Comparison of ENCODE assay signal across 1 cellular context in the genomic region with DNA sequence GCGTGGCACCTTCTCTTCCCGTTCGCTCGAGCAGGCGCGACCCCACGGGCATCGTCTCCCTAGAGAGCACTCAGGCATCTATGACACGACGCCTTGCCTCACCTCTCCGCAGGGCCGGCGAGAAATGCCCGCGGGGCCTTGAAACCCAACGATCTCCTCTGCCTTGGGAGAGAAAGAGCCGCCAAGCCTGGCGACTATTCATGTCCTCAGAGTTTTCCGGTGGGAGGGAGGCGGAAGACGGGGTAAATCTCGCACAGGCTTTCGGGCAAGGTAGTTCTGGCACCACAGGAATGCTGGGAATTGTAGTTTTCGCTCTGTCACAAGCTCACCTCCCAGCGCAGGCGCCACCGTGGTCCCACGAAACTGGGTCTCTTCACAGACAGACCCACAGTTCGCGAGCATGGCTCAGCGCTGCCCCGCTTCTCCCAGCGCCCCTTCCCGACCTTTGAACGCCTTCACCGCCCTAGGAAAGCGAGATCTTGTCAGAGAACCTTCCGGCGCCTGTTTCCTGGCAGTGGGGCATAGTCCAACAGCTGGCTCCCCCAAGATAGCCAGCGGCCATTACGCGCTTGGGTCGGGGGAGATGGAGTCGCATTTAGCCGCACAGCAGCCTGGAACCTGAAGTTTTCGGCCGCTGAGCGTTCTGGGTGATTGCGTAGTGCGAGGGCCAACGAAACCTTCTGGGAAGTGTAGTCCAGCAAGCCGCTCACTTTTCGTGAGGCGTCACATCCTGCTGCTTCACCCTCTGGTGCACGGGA.
TF ChIP-seq lines count a peak whose summit lies in the region.

A gene with protein sequence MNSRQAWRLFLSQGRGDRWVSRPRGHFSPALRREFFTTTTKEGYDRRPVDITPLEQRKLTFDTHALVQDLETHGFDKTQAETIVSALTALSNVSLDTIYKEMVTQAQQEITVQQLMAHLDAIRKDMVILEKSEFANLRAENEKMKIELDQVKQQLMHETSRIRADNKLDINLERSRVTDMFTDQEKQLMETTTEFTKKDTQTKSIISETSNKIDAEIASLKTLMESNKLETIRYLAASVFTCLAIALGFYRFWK (minus strand): TSS at position 597 of the 758 bp plus-strand sequence. CDS start 395 bp downstream, at position 202.

TF ChIP-seq in HepG2, 621 proteins besides CTCF, POLR2A, EP300 and RAD21 (continued from another document and continues in another):
- TF ChIP-seq, protein P1, sequence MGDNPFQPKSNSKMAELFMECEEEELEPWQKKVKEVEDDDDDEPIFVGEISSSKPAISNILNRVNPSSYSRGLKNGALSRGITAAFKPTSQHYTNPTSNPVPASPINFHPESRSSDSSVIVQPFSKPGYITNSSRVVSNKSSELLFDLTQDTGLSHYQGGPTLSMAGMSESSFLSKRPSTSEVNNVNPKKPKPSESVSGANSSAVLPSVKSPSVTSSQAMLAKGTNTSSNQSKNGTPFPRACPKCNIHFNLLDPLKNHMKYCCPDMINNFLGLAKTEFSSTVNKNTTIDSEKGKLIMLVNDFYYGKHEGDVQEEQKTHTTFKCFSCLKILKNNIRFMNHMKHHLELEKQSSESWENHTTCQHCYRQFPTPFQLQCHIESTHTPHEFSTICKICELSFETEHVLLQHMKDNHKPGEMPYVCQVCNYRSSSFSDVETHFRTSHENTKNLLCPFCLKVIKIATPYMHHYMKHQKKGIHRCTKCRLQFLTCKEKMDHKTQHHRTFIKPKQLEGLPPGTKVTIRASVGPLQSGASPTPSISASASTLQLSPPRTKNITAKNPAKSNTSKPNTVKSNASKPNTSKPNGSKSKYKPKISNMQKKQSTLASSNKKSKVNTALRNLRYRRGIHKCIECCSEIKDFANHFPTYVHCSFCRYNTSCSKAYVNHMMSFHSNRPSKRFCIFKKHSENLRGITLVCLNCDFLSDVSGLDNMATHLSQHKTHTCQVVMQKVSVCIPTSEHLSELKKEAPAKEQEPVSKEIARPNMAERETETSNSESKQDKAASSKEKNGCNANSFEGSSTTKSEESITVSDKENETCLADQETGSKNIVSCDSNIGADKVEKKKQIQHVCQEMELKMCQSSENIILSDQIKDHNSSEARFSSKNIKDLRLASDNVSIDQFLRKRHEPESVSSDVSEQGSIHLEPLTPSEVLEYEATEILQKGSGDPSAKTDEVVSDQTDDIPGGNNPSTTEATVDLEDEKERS (CRISPR knock-in tag; IDR thresholded peaks at IDR 0.05) = peak; percentile 92
- TF ChIP-seq, protein P2, sequence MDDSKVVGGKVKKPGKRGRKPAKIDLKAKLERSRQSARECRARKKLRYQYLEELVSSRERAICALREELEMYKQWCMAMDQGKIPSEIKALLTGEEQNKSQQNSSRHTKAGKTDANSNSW (CRISPR knock-in tag; IDR thresholded peaks at IDR 0.05; ENCODE audit: borderline replicate concordance) = no peak
- TF ChIP-seq, protein P3, sequence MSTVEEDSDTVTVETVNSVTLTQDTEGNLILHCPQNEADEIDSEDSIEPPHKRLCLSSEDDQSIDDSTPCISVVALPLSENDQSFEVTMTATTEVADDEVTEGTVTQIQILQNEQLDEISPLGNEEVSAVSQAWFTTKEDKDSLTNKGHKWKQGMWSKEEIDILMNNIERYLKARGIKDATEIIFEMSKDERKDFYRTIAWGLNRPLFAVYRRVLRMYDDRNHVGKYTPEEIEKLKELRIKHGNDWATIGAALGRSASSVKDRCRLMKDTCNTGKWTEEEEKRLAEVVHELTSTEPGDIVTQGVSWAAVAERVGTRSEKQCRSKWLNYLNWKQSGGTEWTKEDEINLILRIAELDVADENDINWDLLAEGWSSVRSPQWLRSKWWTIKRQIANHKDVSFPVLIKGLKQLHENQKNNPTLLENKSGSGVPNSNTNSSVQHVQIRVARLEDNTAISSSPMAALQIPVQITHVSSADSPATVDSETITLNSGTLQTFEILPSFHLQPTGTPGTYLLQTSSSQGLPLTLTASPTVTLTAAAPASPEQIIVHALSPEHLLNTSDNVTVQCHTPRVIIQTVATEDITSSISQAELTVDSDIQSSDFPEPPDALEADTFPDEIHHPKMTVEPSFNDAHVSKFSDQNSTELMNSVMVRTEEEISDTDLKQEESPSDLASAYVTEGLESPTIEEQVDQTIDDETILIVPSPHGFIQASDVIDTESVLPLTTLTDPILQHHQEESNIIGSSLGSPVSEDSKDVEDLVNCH (CRISPR knock-in tag; IDR thresholded peaks at IDR 0.05) = no peak
- TF ChIP-seq ATF7 (IDR thresholded peaks at IDR 0.05) (peak; percentile 39; the same call in 1 of the 2 replicates), ATF7 (CRISPR knock-in tag; IDR thresholded peaks at IDR 0.05) (peak; percentile 87), HCFC1 (IDR thresholded peaks at IDR 0.05; ENCODE audit: low read depth, low read length) (peak; percentile 92), CAMTA2 (CRISPR knock-in tag; IDR thresholded peaks at IDR 0.05; ENCODE audit: borderline replicate concordance) (0 out of 2 replicates have a peak, but pooled peaks have one; percentile 21), NR2C2 (CRISPR knock-in tag; IDR thresholded peaks at IDR 0.05; ENCODE audit: borderline replicate concordance) (peak; percentile 89), CC2D1A (CRISPR knock-in tag; IDR thresholded peaks at IDR 0.05) (no peak), ZNF780A (CRISPR knock-in tag; IDR thresholded peaks at IDR 0.05) (no peak), MEF2D (CRISPR knock-in tag; IDR thresholded peaks at IDR 0.05) (peak; percentile 65; the same call in 1 of the 2 replicates), ZKSCAN8 (CRISPR knock-in tag; IDR thresholded peaks at IDR 0.05; ENCODE audit: borderline replicate concordance) (peak; percentile 62; the same call in 1 of the 2 replicates), ZNF644 (CRISPR knock-in tag; IDR thresholded peaks at IDR 0.05; ENCODE audit: low read depth) (0 out of 2 replicates have a peak, but pooled peaks have one; percentile 10), NR2F6 (IDR thresholded peaks at IDR 0.05) (no peak; the same call in 1 of the 2 replicates), NR2F6 (CRISPR knock-in tag; IDR thresholded peaks at IDR 0.05) (0 out of 2 replicates have a peak, but pooled peaks have one; percentile 2), IKZF4 (CRISPR knock-in tag; IDR thresholded peaks at IDR 0.05; ENCODE audit: borderline replicate concordance, low read depth, not compliant biosample characterization) (no peak), HNRNPUL1 (IDR thresholded peaks at IDR 0.05; ENCODE audit: low read depth, low read length) (no peak), ETV5 (CRISPR knock-in tag; IDR thresholded peaks at IDR 0.05; ENCODE audit: borderline replicate concordance) (peak; percentile 74), TOE1 (CRISPR knock-in tag; IDR thresholded peaks at IDR 0.05) (no peak), ZNF883 (CRISPR knock-in tag; IDR thresholded peaks at IDR 0.05; ENCODE audit: not compliant biosample characterization) (no peak), RCOR2 (CRISPR knock-in tag; IDR thresholded peaks at IDR 0.05) (no peak; the same call in 1 of the 2 replicates), ZNF501 (CRISPR knock-in tag; IDR thresholded peaks at IDR 0.05) (peak; percentile 88), KDM5A (IDR thresholded peaks at IDR 0.05; ENCODE audit: borderline replicate concordance, low read length) (peak; percentile 83; the same call in 1 of the 2 replicates)
- TF ChIP-seq, protein P4, sequence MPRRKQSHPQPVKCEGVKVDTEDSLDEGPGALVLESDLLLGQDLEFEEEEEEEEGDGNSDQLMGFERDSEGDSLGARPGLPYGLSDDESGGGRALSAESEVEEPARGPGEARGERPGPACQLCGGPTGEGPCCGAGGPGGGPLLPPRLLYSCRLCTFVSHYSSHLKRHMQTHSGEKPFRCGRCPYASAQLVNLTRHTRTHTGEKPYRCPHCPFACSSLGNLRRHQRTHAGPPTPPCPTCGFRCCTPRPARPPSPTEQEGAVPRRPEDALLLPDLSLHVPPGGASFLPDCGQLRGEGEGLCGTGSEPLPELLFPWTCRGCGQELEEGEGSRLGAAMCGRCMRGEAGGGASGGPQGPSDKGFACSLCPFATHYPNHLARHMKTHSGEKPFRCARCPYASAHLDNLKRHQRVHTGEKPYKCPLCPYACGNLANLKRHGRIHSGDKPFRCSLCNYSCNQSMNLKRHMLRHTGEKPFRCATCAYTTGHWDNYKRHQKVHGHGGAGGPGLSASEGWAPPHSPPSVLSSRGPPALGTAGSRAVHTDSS (CRISPR knock-in tag; conservative IDR thresholded peaks at IDR 0.05) = 0 out of 2 replicates have a peak, but pooled peaks have one; percentile 57
- TF ChIP-seq, protein P5, sequence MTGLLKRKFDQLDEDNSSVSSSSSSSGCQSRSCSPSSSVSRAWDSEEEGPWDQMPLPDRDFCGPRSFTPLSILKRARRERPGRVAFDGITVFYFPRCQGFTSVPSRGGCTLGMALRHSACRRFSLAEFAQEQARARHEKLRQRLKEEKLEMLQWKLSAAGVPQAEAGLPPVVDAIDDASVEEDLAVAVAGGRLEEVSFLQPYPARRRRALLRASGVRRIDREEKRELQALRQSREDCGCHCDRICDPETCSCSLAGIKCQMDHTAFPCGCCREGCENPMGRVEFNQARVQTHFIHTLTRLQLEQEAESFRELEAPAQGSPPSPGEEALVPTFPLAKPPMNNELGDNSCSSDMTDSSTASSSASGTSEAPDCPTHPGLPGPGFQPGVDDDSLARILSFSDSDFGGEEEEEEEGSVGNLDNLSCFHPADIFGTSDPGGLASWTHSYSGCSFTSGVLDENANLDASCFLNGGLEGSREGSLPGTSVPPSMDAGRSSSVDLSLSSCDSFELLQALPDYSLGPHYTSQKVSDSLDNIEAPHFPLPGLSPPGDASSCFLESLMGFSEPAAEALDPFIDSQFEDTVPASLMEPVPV (CRISPR knock-in tag; IDR thresholded peaks at IDR 0.05) = no peak; the same call in 1 of the 2 replicates
- TF ChIP-seq, protein P6, sequence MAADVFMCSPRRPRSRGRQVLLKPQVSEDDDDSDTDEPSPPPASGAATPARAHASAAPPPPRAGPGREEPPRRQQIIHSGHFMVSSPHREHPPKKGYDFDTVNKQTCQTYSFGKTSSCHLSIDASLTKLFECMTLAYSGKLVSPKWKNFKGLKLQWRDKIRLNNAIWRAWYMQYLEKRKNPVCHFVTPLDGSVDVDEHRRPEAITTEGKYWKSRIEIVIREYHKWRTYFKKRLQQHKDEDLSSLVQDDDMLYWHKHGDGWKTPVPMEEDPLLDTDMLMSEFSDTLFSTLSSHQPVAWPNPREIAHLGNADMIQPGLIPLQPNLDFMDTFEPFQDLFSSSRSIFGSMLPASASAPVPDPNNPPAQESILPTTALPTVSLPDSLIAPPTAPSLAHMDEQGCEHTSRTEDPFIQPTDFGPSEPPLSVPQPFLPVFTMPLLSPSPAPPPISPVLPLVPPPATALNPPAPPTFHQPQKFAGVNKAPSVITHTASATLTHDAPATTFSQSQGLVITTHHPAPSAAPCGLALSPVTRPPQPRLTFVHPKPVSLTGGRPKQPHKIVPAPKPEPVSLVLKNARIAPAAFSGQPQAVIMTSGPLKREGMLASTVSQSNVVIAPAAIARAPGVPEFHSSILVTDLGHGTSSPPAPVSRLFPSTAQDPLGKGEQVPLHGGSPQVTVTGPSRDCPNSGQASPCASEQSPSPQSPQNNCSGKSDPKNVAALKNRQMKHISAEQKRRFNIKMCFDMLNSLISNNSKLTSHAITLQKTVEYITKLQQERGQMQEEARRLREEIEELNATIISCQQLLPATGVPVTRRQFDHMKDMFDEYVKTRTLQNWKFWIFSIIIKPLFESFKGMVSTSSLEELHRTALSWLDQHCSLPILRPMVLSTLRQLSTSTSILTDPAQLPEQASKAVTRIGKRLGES (CRISPR knock-in tag; IDR thresholded peaks at IDR 0.05; ENCODE audit: borderline replicate concordance) = no peak
- TF ChIP-seq, protein P7, sequence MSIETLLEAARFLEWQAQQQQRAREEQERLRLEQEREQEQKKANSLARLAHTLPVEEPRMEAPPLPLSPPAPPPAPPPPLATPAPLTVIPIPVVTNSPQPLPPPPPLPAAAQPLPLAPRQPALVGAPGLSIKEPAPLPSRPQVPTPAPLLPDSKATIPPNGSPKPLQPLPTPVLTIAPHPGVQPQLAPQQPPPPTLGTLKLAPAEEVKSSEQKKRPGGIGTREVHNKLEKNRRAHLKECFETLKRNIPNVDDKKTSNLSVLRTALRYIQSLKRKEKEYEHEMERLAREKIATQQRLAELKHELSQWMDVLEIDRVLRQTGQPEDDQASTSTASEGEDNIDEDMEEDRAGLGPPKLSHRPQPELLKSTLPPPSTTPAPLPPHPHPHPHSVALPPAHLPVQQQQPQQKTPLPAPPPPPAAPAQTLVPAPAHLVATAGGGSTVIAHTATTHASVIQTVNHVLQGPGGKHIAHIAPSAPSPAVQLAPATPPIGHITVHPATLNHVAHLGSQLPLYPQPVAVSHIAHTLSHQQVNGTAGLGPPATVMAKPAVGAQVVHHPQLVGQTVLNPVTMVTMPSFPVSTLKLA (IDR thresholded peaks at IDR 0.05) = no peak
- TF ChIP-seq, protein P8, sequence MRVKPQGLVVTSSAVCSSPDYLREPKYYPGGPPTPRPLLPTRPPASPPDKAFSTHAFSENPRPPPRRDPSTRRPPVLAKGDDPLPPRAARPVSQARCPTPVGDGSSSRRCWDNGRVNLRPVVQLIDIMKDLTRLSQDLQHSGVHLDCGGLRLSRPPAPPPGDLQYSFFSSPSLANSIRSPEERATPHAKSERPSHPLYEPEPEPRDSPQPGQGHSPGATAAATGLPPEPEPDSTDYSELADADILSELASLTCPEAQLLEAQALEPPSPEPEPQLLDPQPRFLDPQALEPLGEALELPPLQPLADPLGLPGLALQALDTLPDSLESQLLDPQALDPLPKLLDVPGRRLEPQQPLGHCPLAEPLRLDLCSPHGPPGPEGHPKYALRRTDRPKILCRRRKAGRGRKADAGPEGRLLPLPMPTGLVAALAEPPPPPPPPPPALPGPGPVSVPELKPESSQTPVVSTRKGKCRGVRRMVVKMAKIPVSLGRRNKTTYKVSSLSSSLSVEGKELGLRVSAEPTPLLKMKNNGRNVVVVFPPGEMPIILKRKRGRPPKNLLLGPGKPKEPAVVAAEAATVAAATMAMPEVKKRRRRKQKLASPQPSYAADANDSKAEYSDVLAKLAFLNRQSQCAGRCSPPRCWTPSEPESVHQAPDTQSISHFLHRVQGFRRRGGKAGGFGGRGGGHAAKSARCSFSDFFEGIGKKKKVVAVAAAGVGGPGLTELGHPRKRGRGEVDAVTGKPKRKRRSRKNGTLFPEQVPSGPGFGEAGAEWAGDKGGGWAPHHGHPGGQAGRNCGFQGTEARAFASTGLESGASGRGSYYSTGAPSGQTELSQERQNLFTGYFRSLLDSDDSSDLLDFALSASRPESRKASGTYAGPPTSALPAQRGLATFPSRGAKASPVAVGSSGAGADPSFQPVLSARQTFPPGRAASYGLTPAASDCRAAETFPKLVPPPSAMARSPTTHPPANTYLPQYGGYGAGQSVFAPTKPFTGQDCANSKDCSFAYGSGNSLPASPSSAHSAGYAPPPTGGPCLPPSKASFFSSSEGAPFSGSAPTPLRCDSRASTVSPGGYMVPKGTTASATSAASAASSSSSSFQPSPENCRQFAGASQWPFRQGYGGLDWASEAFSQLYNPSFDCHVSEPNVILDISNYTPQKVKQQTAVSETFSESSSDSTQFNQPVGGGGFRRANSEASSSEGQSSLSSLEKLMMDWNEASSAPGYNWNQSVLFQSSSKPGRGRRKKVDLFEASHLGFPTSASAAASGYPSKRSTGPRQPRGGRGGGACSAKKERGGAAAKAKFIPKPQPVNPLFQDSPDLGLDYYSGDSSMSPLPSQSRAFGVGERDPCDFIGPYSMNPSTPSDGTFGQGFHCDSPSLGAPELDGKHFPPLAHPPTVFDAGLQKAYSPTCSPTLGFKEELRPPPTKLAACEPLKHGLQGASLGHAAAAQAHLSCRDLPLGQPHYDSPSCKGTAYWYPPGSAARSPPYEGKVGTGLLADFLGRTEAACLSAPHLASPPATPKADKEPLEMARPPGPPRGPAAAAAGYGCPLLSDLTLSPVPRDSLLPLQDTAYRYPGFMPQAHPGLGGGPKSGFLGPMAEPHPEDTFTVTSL (CRISPR knock-in tag; IDR thresholded peaks at IDR 0.05; ENCODE audit: borderline replicate concordance) = peak; percentile 39; the same call in 1 of the 2 replicates
- TF ChIP-seq, protein P9, sequence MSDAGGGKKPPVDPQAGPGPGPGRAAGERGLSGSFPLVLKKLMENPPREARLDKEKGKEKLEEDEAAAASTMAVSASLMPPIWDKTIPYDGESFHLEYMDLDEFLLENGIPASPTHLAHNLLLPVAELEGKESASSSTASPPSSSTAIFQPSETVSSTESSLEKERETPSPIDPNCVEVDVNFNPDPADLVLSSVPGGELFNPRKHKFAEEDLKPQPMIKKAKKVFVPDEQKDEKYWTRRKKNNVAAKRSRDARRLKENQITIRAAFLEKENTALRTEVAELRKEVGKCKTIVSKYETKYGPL (CRISPR knock-in tag; IDR thresholded peaks at IDR 0.05) = 0 out of 2 replicates have a peak, but pooled peaks have one; percentile 6
